In the genomic region with DNA sequence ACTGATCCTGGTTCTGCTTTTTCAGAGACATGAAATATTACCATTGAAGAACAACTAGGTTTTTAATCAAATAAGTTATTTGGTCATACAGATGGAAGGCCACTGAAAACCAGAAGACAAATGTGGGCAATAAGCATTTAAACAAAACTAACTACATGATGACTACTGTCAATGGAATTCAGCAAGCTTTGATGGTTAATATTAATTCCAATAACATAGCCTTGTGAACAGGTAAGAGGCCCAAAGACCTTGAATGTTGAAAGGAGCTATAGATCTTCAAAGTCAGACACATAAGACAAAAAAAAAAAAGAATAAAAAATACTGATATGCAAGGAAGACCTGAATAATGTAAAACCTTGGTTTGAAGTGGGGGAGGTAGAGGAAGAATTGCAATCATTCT, we compare ENCODE assay signal across 26 cellular contexts.
"Had no signal": no experiment of that assay in that cellular context is flagged by ENCODE, and none has a peak within 500 bp of the region (broad histone marks: within the 10 kb centered on the region; RNA-seq: fewer than 3 reads in every experiment).

No MANE protein-coding gene starts in this region.

- FAIRE-seq: TTC549 had no signal

- DNase-seq: activated CD4-positive, alpha-beta T cell treated with anti-CD3 and anti-CD28 coated beads, Interleukin-2, amount 10 ng/mL, durations not matched to agents 24 days and 14 days; activated CD4-positive, alpha-beta T cell treated with anti-CD3 and anti-CD28 coated beads, Interleukin-2, amount 50 U/mL, for 4 hours; activated CD8-positive, alpha-beta T cell treated with anti-CD3 and anti-CD28 coated beads for 36 hours; activated gamma-delta T cell treated with Interleukin-2 at 50 U/mL for 16 hours; activated naive CD4-positive, alpha-beta T cell treated with anti-CD3 and anti-CD28 coated beads, Interleukin-2, amount 10 ng/mL, durations not matched to agents 7 days and 5 days; activated naive CD8-positive, alpha-beta T cell treated with anti-CD3 and anti-CD28 coated beads, Interleukin-2, amount 50 U/mL, for 24 hours; activated T-cell treated with anti-CD3 and anti-CD28 coated beads, Interleukin-2, amount 50 U/mL, for 24 hours; anterior cingulate cortex; central memory CD4-positive, alpha-beta T cell; Kasumi-1; KG1; NCI-H1092 treated with DMSO at 0.1 percent for 48 hours; NCI-H1417; NCI-H187 treated with DMSO at 0.1 percent for 48 hours; NCI-H2081; NCI-H2171 treated with DMSO at 0.1 percent for 48 hours; NCI-H2227 treated with DMSO at 0.1 percent for 48 hours; NCI-H446; NCI-H510A treated with DMSO at 0.1 percent for 48 hours; NCI-H526 treated with DMSO at 0.1 percent for 48 hours; NK-92 treated with Interleukin-12 subunit alpha and Interleukin-12 subunit beta, amount 100 ng/mL, for 24 hours; PC-3; Peyer's patch; RPMI8226; SHP77 treated with DMSO at 0.1 percent for 48 hours had no signal
